In the genomic region with DNA sequence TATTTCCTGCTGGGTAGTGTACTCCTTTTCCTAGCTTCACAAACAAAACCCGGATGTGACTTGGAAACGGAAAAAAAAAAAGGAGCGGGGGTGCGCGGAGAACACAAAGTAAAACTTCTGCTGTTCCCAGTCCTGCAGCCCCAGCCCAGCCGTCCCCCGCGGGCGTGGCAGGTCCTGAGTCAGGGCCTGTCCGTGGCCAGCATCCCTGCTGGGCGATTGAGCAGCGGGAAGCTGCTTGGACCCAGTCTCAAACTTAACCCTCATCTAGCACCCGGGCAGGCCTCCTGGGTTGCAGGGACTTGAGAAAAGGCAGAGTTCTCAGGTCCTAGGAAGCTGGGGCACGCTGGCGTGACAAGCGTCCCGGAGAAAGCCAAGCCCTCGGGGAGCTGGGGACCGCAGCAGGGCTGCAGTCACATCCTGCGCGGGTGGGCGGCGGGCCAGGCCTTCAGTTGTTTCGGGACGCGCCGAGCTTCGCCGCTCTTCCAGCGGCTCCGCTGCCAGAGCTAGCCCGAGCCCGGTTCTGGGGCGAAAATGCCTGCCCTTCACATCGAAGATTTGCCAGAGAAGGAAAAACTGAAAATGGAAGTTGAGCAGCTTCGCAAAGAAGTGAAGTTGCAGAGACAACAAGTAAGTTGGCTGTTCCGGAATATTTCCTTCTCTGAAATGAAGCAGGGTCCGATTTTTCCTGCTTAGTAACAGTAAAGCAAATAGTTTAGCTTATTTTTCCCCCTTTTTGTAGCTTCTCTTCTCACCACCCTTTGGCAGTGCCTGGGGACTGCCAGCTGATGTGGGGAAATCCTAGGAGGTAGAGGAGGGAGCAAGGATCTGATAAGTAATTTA, we compare ENCODE assay signal across 8 cellular contexts. TPM values are rescaled to one million over a fixed set of nuclear protein-coding genes. Genes with fewer than 3 reads are reported as not detected.
A peak's percentile ranks its signal among the peaks of the same experiment; 100 is the strongest.
DNase-seq lines count a peak whose midpoint lies in the region; ATAC-seq and TF ChIP-seq lines count a peak whose summit lies in the region.

A gene (plus strand): TSS at position 129 of the 840 bp plus-strand sequence. CDS start 403 bp downstream, at position 532.

- peak within 1 kb of the TSS; percentile 70 for H3K9ac ChIP-seq in iPS-15b (ENCODE audit: low read depth, low read length)

- no peaks in the 10 kb centered on the region for H3K9me2 ChIP-seq in PC-9 (ENCODE audit: insufficient read depth)

- no peaks in the 10 kb centered on the region; the same call in 1 of the 2 replicates for H3F3A ChIP-seq in PC-9 (ENCODE audit: insufficient read depth, low read depth)

- CTCF ChIA-PET in AG04450 (lab: Charles Lee) (interaction anchor here (0.7 to 2.8 kb wide), 8 partner anchors 13 to 473 kb away, joined by 3 to 16 read pairs (median 4); a partner anchor contains a TSS), PC-9 (lab: Charles Lee) (interaction anchor here (0.6 to 1.1 kb wide), 3 partner anchors 15 to 1079 kb away, joined by 3 to 4 read pairs (median 4); a partner anchor contains a TSS)

- DNase-seq in AG04450 (ENCODE audit: low read depth, low spot score), result no peak
- peak in 1 of 2 experiments; percentile 63 for DNase-seq in PC-9
- peak; percentile 61 for DNase-seq in brain microvascular endothelial cell
- DNase-seq in retinal pigment epithelial cell (ENCODE audit: low read depth), result no peak
- DNase-seq in NCI-H2107 (lab: John Stamatoyannopoulos, UW), result no peak

- H3K27ac ChIP-seq in AG04450 (ENCODE audit: low read depth, low read length) (peak within 1 kb of the TSS; percentile 93), PC-9 (no peak within 1 kb of the TSS), brain microvascular endothelial cell (peak within 1 kb of the TSS; percentile 73)

- H3K4me1 ChIP-seq in PC-9 (replicated peaks; ENCODE audit: insufficient read depth), result no peaks in the 10 kb centered on the region; the same call in none of the 2 replicates
- peaks cover 10% of the 10 kb centered on the region for H3K4me1 ChIP-seq in iPS-15b (ENCODE audit: control insufficient read depth, insufficient read depth, low read length)

- no peaks in the 10 kb centered on the region for H3K27me3 ChIP-seq in AG04450 (ENCODE audit: control insufficient read depth, insufficient read depth, low read length)
- no peaks in the 10 kb centered on the region for H3K27me3 ChIP-seq in PC-9 (ENCODE audit: insufficient read depth, low read depth)
- no peaks in the 10 kb centered on the region for H3K27me3 ChIP-seq in brain microvascular endothelial cell (replicated peaks)
- H3K27me3 ChIP-seq in iPS-15b (ENCODE audit: control insufficient read depth, insufficient read depth, low read length), result peaks cover 9% of the 10 kb centered on the region

- TF ChIP-seq CTCF in AG04450 (IDR thresholded peaks at IDR 0.05; ENCODE audit: low read depth, low read length) (no peak), PC-9 (conservative IDR thresholded peaks at IDR 0.05) (no peak), brain microvascular endothelial cell (IDR thresholded peaks at IDR 0.05; ENCODE audit: low read depth, low read length, missing control alignments) (no peak), retinal pigment epithelial cell (conservative IDR thresholded peaks at IDR 0.05; ENCODE audit: low read depth, low read length) (no peak)

- peak within 1 kb of the TSS; percentile 82 for H3K4me3 ChIP-seq in AG04450 (ENCODE audit: low read depth, low read length)
- peak within 1 kb of the TSS; percentile 55 for H3K4me3 ChIP-seq in PC-9
- H3K4me3 ChIP-seq in brain microvascular endothelial cell (ENCODE audit: low read depth, low read length), result peak within 1 kb of the TSS; percentile 82
- peak within 1 kb of the TSS; percentile 68 for H3K4me3 ChIP-seq in iPS-15b (ENCODE audit: low read depth, low read length)
- peak within 1 kb of the TSS; percentile 80 for H3K4me3 ChIP-seq in retinal pigment epithelial cell (ENCODE audit: low read length)

- H3K4me2 ChIP-seq in PC-9, result peak within 1 kb of the TSS; percentile 73

- H2AFZ ChIP-seq in PC-9, result peak within 1 kb of the TSS; percentile 90

- peak; percentile 90 for ATAC-seq in GM18520 (IDR thresholded peaks at IDR 0.05; ENCODE audit: unreplicated experiment)
- peak; percentile 70 for ATAC-seq in HG02970 (IDR thresholded peaks at IDR 0.05; ENCODE audit: low FRiP score, unreplicated experiment)

- no peaks in the 10 kb centered on the region for H3K79me2 ChIP-seq in PC-9 (ENCODE audit: low read depth)

- TSS peak; percentile 68 for BruUV-seq in PC-9 (replicated peaks; lab: Mats Ljungman, UMichigan)

- H3K9me3 ChIP-seq in AG04450 (ENCODE audit: control insufficient read depth, insufficient read depth, low read length) (no peaks in the 10 kb centered on the region), PC-9 (ENCODE audit: insufficient read depth, low read depth) (no peaks in the 10 kb centered on the region), iPS-15b (ENCODE audit: control insufficient read depth, insufficient read depth, low read length) (no peaks in the 10 kb centered on the region)

- H4K20me1 ChIP-seq in PC-9 (ENCODE audit: insufficient read depth), result no peaks in the 10 kb centered on the region

- H3K36me3 ChIP-seq in PC-9 (ENCODE audit: low read depth) (no peaks in the 10 kb centered on the region), brain microvascular endothelial cell (replicated peaks) (peaks cover 11% of the 10 kb centered on the region), iPS-15b (ENCODE audit: control insufficient read depth, insufficient read depth, low read length) (no peaks in the 10 kb centered on the region)

- POLR2A ChIA-PET in AG04450 (lab: Yijun Ruan, JAX), result interaction anchor here (0.6 to 1.6 kb wide), 12 partner anchors 9 to 837 kb away, joined by 3 to 5 read pairs (median 3); a partner anchor contains a TSS
- POLR2A ChIA-PET in PC-9 (lab: Charles Lee; ENCODE audit: unreplicated experiment), result interaction anchor here (0.5 to 0.6 kb wide), 2 partner anchors 148 to 1688 kb away, joined by 3 to 5 read pairs; no protein-coding TSS in a partner anchor

- in situ Hi-C loops in brain microvascular endothelial cell (cut with HindIII; ENCODE audit: low pct_ligation_motif_present, low sequenced_read_pairs), result no loop called here

- intact Hi-C loops in PC-9 (cut with micrococcal nuclease; ENCODE audit: unreplicated experiment), result no loop called here

RNA-seq across cellular contexts. Expression of the gene that starts here (rescaled TPM):
- 13.8 and 19.7 TPM in 2 replicates for polyA plus RNA-seq in AG04450 (2011; rRNA removed)
- polyA minus RNA-seq in AG04450 (2011; rRNA and poly(A)+ RNA removed), result 2.5 and 3.6 TPM in 2 replicates
- total RNA-seq in PC-9 (2021), result 2.3 and 4.4 TPM in 2 replicates
